8 cellular contexts compared by ENCODE assay signal in genomic region chr3:187368765-187369450, GRCh38. TPM values are rescaled to one million over a fixed set of nuclear protein-coding genes. Genes with fewer than 3 reads are reported as not detected.
DNase-seq lines count a peak whose midpoint lies in the region; ATAC-seq, FAIRE-seq and TF ChIP-seq lines count a peak whose summit lies in the region.

No MANE protein-coding gene starts in this region.

- ATAC-seq in HG02943 (IDR thresholded peaks at IDR 0.05; ENCODE audit: low read depth, unreplicated experiment) = peak; percentile 34
- ATAC-seq in activated B cell treated with CpG ODN at 0.5 μM for 24 hours (ENCODE audit: low read depth) = peak; percentile 64

- no peak overlapping the region for H2BK5ac ChIP-seq in trophoblast cell (ENCODE audit: low read depth, low read length, poor library complexity)

- intact Hi-C loops in activated B cell treated with CpG ODN at 0.5 μM for 24 hours (cut with micrococcal nuclease) = loop anchor here (10.0 kb wide), 1 partner anchor 1424 kb away; no protein-coding TSS in a partner anchor
- intact Hi-C loops in testis (cut with DNase I; ENCODE audit: low total_unique reads) = no loop called here

- no peak overlapping the region for H2BK12ac ChIP-seq in trophoblast cell (ENCODE audit: low read length)

- peak overlapping the region; percentile 97 for H3K4me3 Mint-ChIP-seq in activated B cell treated with CpG ODN at 0.5 μM for 24 hours

- no peaks in the 10 kb centered on the region for H3K27me3 Mint-ChIP-seq in activated B cell treated with CpG ODN at 0.5 μM for 24 hours

- no peak for TF ChIP-seq POLR2A in GM12891 (IDR thresholded peaks at IDR 0.05; ENCODE audit: low read depth, low read length)
- TF ChIP-seq POLR2A in testis (IDR thresholded peaks at IDR 0.05) = no peak

- H3K36me3 ChIP-seq in hepatocyte (replicated peaks; ENCODE audit: insufficient read depth, low read depth) = no peaks in the 10 kb centered on the region
- no peaks in the 10 kb centered on the region for H3K36me3 ChIP-seq in testis (ENCODE audit: low read depth, missing control alignments)
- no peaks in the 10 kb centered on the region for H3K36me3 ChIP-seq in trophoblast cell (ENCODE audit: control insufficient read depth in 1 of 2, insufficient read depth in 2 of 2, low read length in 2 of 2)

- H4K91ac ChIP-seq in trophoblast cell (ENCODE audit: low read depth, low read length) = no peak overlapping the region

- H2AFZ ChIP-seq in hepatocyte (peak overlapping the region; percentile 67), trophoblast cell (ENCODE audit: insufficient read depth, low read length, poor library complexity) (no peak overlapping the region)

- H3K4me1 Mint-ChIP-seq in activated B cell treated with CpG ODN at 0.5 μM for 24 hours = peaks cover 22% of the 10 kb centered on the region

- peak overlapping the region; percentile 91 for H3K27ac ChIP-seq in hepatocyte
- H3K27ac ChIP-seq in testis = peak overlapping the region; percentile 89 to 92
- no peak overlapping the region for H3K27ac ChIP-seq in trophoblast cell (ENCODE audit: low read depth, low read length)

- no peak overlapping the region for H4K12ac ChIP-seq in trophoblast cell (ENCODE audit: low read depth, low read length)

- H3K9me2 ChIP-seq in hepatocyte (replicated peaks; ENCODE audit: insufficient read depth) = no peaks in the 10 kb centered on the region

- no peak overlapping the region for H3K18ac ChIP-seq in trophoblast cell (ENCODE audit: low read length)

- no peak overlapping the region for H3K4me3 ChIP-seq in hepatocyte
- H3K4me3 ChIP-seq in testis = peak overlapping the region; percentile 42 to 63
- H3K4me3 ChIP-seq in trophoblast cell (ENCODE audit: low read depth, low read length) = no peak overlapping the region

- no peak for TF ChIP-seq CTCF in activated B cell treated with CpG ODN at 0.5 μM for 24 hours (IDR thresholded peaks at IDR 0.05)
- no peak for TF ChIP-seq CTCF in hepatocyte (IDR thresholded peaks at IDR 0.05; ENCODE audit: poor library complexity)
- TF ChIP-seq CTCF in testis (IDR thresholded peaks at IDR 0.05) = no peak

- H3K27me3 ChIP-seq in hepatocyte (no peaks in the 10 kb centered on the region), testis (no peaks in the 10 kb centered on the region), trophoblast cell (ENCODE audit: insufficient read depth, low read length) (no peaks in the 10 kb centered on the region)

- peak overlapping the region; percentile 96 for H3K27ac Mint-ChIP-seq in activated B cell treated with CpG ODN at 0.5 μM for 24 hours

- WGBS in hepatocyte (ENCODE audit: low lambda C conversion rate, missing lambda C conversion rate) = 97% methylated on average over 4 of the region's 4 CpGs
- 34 to 41% methylated on average over 4 of the region's 4 CpGs for WGBS in testis, 2 donors
- no CpG with 5 or more reads among the region's 4 CpGs for WGBS in trophoblast cell (ENCODE audit: extremely low coverage, insufficient coverage, insufficient read length)

- H3K9ac ChIP-seq in trophoblast cell (ENCODE audit: low read length) = no peak overlapping the region

- H3K4me1 ChIP-seq in hepatocyte (ENCODE audit: insufficient read depth) (no peaks in the 10 kb centered on the region), testis (peaks cover 11% of the 10 kb centered on the region), trophoblast cell (ENCODE audit: control insufficient read depth in 1 of 2, insufficient read depth in 2 of 2, low read length in 2 of 2) (no peaks in the 10 kb centered on the region)

- no peak overlapping the region for H2AK5ac ChIP-seq in trophoblast cell (ENCODE audit: low read length)

- peaks cover 38% of the 10 kb centered on the region for H3K36me3 Mint-ChIP-seq in activated B cell treated with CpG ODN at 0.5 μM for 24 hours (ENCODE audit: low read depth)

- no peaks in the 10 kb centered on the region for H3K79me1 ChIP-seq in trophoblast cell (ENCODE audit: low read length)

- H3K4me2 ChIP-seq in hepatocyte (peak overlapping the region; percentile 64), trophoblast cell (ENCODE audit: low read length) (no peak overlapping the region)

- H4K8ac ChIP-seq in trophoblast cell (ENCODE audit: low read depth, low read length) = no peak overlapping the region

- H3K9me3 ChIP-seq in hepatocyte (ENCODE audit: low read depth) (no peaks in the 10 kb centered on the region), testis (no peaks in the 10 kb centered on the region), trophoblast cell (ENCODE audit: insufficient read depth, low read depth, low read length) (peaks cover 3% of the 10 kb centered on the region)

- peak; percentile 13 for FAIRE-seq in GM12891 (lab: Jason Lieb, UNC)

- H3K79me2 ChIP-seq in hepatocyte (no peaks in the 10 kb centered on the region), trophoblast cell (ENCODE audit: control insufficient read depth, insufficient read depth, low read length, poor library complexity) (no peaks in the 10 kb centered on the region)

- DNase-seq in GM12891 (ENCODE audit: insufficient read length, low spot score) = no peak
- no peak for DNase-seq in activated B cell treated with CpG ODN at 0.5 μM for 24 hours
- no peak for DNase-seq in hepatocyte (ENCODE audit: low spot score)
- no peak for DNase-seq in testis
- DNase-seq in NAMALWA (ENCODE audit: low spot score) = no peak
- DNase-seq in trophoblast cell = no peak
- no peak for DNase-seq in retina

- H3K4ac ChIP-seq in trophoblast cell (ENCODE audit: low read depth, low read length) = no peak overlapping the region

- CTCF ChIA-PET in activated B cell treated with CpG ODN at 0.5 μM for 24 hours (lab: Charles Lee) = interaction anchor here (0.9 to 1.5 kb wide), 3 partner anchors 9 to 310 kb away, joined by 3 to 6 read pairs (median 5); no protein-coding TSS in a partner anchor

- POLR2A ChIA-PET in activated B cell treated with CpG ODN at 0.5 μM for 24 hours (lab: Charles Lee) = interaction anchor here (0.5 to 1.0 kb wide), 3 partner anchors 118 to 586 kb away, joined by 3 to 4 read pairs (median 3); partner anchors contain the start of gene EIF4A2

- no peaks in the 10 kb centered on the region for H4K20me1 ChIP-seq in hepatocyte (ENCODE audit: insufficient read depth, poor library complexity, severe bottlenecking)

- no peaks in the 10 kb centered on the region for H3K9me3 Mint-ChIP-seq in activated B cell treated with CpG ODN at 0.5 μM for 24 hours

- no peak overlapping the region for H3K14ac ChIP-seq in trophoblast cell (ENCODE audit: low read length)

- H2BK120ac ChIP-seq in trophoblast cell (ENCODE audit: insufficient read depth, low read length, poor library complexity) = no peak overlapping the region

- no peak overlapping the region for H3K23ac ChIP-seq in trophoblast cell (ENCODE audit: low read length)

TF ChIP-seq in GM12891, 5 proteins besides CTCF, POLR2A, EP300 and RAD21:
- TF ChIP-seq SPI1 (IDR thresholded peaks at IDR 0.05; ENCODE audit: low read depth, low read length) = peak; percentile 72
- TF ChIP-seq POU2F2 (IDR thresholded peaks at IDR 0.05; ENCODE audit: low read depth, low read length) = no peak

RNA-seq across cellular contexts. Expression of gene RTP4, which starts 0.7 kb away (rescaled TPM):
- 7.4 TPM for polyA plus RNA-seq in GM12891 (2012; ENCODE audit: low read depth, missing spikeins)
- 7.4 and 9.0 TPM in 2 replicates for total RNA-seq in activated B cell treated with CpG ODN at 0.5 μM for 24 hours
- total RNA-seq in hepatocyte = 1.8 and 3.9 TPM in 2 replicates
- 1.9 and 2.0 TPM in 2 replicates for polyA plus RNA-seq in hepatocyte
- 1 to 10 TPM; 1.4 to 2.0 TPM for total RNA-seq in testis
- polyA plus RNA-seq in testis (ENCODE audit: insufficient read depth, low read depth, low replicate concordance) = 3.1 TPM
- polyA plus RNA-seq in trophoblast cell (2013) = not detected in 2 replicates

Comparison
In these comparisons a context has a peak if more than half of its experiments do, and no peak if none do; other contexts are left out.
1. H3K4me3 ChIP-seq: peak in testis (2 of 2); none in hepatocyte (single experiment) and trophoblast cell (single experiment).